In the genomic region with DNA sequence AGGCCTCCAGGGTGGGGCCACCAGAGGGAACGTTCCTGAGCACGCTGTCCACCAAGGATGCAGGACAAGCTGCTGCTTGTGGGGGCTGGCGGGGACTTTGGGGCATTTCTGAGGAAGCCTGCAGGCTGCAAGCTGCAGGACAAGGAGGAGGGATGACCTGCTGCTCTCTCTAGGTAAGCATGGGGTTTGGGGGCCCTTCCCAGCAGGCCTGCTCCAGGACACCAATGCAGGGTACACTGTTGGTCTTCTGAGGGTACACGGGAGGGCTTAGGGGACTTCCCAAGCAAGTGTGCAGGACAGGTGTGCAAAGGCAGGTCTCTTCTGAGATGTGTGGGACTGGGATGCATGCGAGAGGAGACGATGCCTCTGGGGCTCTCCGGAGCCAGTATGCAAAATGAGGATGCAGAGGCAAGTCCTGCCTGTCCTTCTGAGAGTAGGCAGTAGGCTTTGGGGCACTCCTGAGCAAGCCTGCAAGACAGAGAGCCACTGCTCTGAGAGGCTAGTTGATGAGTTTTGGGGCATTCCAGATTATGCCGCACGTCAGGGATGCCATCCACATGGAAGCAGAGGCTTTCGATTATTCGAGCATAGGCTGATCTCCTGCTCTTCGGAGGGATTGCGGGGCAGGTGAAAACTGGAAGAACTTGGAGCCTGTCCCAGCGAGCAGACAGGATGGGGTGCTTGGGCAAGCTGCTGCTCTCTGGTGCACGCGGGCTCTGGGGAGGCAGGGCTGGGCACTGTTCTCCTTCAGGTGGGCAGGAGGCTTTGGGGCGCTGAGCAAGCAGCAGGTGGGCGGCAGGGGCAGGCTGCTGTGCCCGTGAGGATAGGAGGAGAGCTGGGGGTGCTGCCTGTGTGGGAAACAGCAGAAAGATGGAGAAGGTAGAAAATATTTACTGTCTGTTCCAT, we compare ENCODE assay signal across 19 cellular contexts. TPM values are rescaled to one million over a fixed set of nuclear protein-coding genes. Genes with fewer than 3 reads are reported as not detected.
"Had no signal": no experiment of that assay in that cellular context is flagged by ENCODE, and none has a peak within 500 bp of the region (broad histone marks: within the 10 kb centered on the region; RNA-seq: fewer than 3 reads in every experiment).

No MANE protein-coding gene starts in this region.

- H3K36me3 Mint-ChIP-seq: naive thymus-derived CD4-positive, alpha-beta T cell had no signal

- H2AFZ ChIP-seq: parathyroid adenoma had no signal

- H3K4me1 Mint-ChIP-seq: naive thymus-derived CD4-positive, alpha-beta T cell; nephron progenitor cell had no signal

- H3K36me3 ChIP-seq: gastrocnemius medialis, sigmoid colon had no signal

- H3K27me3 ChIP-seq: gastrocnemius medialis had no signal

- H3K4me3 Mint-ChIP-seq: naive thymus-derived CD4-positive, alpha-beta T cell; nephron progenitor cell had no signal

- H3K9me3 ChIP-seq: gastrocnemius medialis, sigmoid colon had no signal

- ATAC-seq: esophagus mucosa; gastrocnemius medialis; naive thymus-derived CD4-positive, alpha-beta T cell had no signal

- H3K4me3 ChIP-seq: coronary artery, gastrocnemius medialis, sigmoid colon, skin epidermis had no signal

- DNase-seq: effector CD4-positive, alpha-beta T cell; gastrocnemius medialis; mesendoderm; naive thymus-derived CD4-positive, alpha-beta T cell; nephron progenitor cell; sigmoid colon; stimulated activated CD4-positive, alpha-beta T cell treated with anti-CD3 and anti-CD28 coated beads, Interleukin-12 subunit alpha, Interleukin-12 subunit beta, amount 100 ng/mL, for 4 hours; stimulated activated naive CD4-positive, alpha-beta T cell; trophoblast cell had no signal

- H3K4me1 ChIP-seq: gastrocnemius medialis, parathyroid adenoma, sigmoid colon had no signal

- H3K79me2 ChIP-seq: parathyroid adenoma had no signal

- H3K27ac ChIP-seq: coronary artery, gastrocnemius medialis, parathyroid adenoma, sigmoid colon, skin epidermis had no signal

- H3K27ac Mint-ChIP-seq: naive thymus-derived CD4-positive, alpha-beta T cell; nephron progenitor cell had no signal

- H3K9me3 Mint-ChIP-seq: naive thymus-derived CD4-positive, alpha-beta T cell had no signal

RNA-seq across cellular contexts. Expression of gene CNGA3, which starts 44.6 kb away (rescaled TPM):
- total RNA-seq: chondrocyte; dermis microvascular lymphatic vessel endothelial cell; esophagus mucosa; liver; lung microvascular endothelial cell; mononuclear cell; naive thymus-derived CD4-positive, alpha-beta T cell; pulmonary artery endothelial cell had no signal
